In the genomic region with DNA sequence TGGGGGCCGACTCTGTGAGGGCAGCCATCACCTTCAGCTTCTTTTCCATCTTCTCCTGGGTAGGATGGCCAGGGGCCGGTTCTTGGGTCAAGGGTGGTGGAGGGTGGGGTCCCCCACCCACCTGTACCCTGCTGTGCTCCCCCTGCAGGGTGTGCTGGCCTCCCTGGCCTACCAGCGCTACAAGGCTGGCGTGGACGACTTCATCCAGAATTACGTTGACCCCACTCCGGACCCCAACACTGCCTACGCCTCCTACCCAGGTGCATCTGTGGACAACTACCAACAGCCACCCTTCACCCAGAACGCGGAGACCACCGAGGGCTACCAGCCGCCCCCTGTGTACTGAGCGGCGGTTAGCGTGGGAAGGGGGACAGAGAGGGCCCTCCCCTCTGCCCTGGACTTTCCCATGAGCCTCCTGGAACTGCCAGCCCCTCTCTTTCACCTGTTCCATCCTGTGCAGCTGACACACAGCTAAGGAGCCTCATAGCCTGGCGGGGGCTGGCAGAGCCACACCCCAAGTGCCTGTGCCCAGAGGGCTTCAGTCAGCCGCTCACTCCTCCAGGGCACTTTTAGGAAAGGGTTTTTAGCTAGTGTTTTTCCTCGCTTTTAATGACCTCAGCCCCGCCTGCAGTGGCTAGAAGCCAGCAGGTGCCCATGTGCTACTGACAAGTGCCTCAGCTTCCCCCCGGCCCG, we compare ENCODE assay signal across 1 cellular context.
TF ChIP-seq lines count a peak whose summit lies in the region.

No MANE protein-coding gene starts in this region.

TF ChIP-seq in HEK293, 187 proteins besides CTCF, POLR2A, EP300 and RAD21:
- TF ChIP-seq, protein P1, sequence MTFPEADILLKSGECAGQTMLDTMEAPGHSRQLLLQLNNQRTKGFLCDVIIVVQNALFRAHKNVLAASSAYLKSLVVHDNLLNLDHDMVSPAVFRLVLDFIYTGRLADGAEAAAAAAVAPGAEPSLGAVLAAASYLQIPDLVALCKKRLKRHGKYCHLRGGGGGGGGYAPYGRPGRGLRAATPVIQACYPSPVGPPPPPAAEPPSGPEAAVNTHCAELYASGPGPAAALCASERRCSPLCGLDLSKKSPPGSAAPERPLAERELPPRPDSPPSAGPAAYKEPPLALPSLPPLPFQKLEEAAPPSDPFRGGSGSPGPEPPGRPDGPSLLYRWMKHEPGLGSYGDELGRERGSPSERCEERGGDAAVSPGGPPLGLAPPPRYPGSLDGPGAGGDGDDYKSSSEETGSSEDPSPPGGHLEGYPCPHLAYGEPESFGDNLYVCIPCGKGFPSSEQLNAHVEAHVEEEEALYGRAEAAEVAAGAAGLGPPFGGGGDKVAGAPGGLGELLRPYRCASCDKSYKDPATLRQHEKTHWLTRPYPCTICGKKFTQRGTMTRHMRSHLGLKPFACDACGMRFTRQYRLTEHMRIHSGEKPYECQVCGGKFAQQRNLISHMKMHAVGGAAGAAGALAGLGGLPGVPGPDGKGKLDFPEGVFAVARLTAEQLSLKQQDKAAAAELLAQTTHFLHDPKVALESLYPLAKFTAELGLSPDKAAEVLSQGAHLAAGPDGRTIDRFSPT (tag by site-specific recombination; IDR thresholded peaks at IDR 0.05), result 0 out of 2 replicates have a peak, but pooled peaks have one; percentile 24
- TF ChIP-seq KLF8 (tag by site-specific recombination; IDR thresholded peaks at IDR 0.05) (peak; percentile 59), SCRT2 (tag by site-specific recombination; IDR thresholded peaks at IDR 0.05) (peak; percentile 46; the same call in 1 of the 2 replicates), GLIS2 (tag by site-specific recombination; IDR thresholded peaks at IDR 0.05) (peak; percentile 29), HOXC10 (CRISPR knock-in tag; IDR thresholded peaks at IDR 0.05) (0 out of 2 replicates have a peak, but pooled peaks have one; percentile 59)
